1 cellular context compared by ENCODE assay signal in genomic region chr5:113029614-113030013, GRCh38.
TF ChIP-seq lines count a peak whose summit lies in the region.

No MANE protein-coding gene starts in this region.

TF ChIP-seq in GM23338, 12 proteins besides CTCF, POLR2A, EP300 and RAD21 (continued from another document):
- no peak for TF ChIP-seq ZNF462 (CRISPR knock-in tag; IDR thresholded peaks at IDR 0.05)
- no peak for TF ChIP-seq NANOG (IDR thresholded peaks at IDR 0.05; ENCODE audit: borderline replicate concordance)
- TF ChIP-seq ETS1 (IDR thresholded peaks at IDR 0.05), result no peak
- TF ChIP-seq POLR2AphosphoS5 (IDR thresholded peaks at IDR 0.05; ENCODE audit: low read depth), result no peak
